Comparison of ENCODE assay signal across 1 cellular context in the genomic region with DNA sequence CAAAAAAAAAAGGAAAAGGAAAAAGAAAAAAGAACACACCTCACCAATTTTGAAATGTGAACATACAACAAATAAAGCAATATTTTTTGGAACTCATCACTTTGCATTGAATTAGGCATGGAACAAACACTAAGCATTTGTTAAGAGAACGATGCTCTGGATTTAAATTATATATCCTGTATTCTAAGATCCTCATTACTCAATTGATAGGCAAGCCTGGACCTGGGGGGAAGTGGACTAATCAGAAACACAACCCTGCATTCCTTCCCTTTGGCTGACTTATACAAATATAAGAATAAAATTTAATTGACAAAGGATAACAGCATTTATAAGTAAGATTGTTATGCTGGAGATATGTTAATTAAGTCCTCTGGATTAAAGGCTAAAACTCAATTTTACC.
TF ChIP-seq lines count a peak whose summit lies in the region.

No MANE protein-coding gene starts in this region.

TF ChIP-seq in A549, 52 proteins besides CTCF, POLR2A, EP300 and RAD21 (continued from another document):
- TF ChIP-seq, protein P1, sequence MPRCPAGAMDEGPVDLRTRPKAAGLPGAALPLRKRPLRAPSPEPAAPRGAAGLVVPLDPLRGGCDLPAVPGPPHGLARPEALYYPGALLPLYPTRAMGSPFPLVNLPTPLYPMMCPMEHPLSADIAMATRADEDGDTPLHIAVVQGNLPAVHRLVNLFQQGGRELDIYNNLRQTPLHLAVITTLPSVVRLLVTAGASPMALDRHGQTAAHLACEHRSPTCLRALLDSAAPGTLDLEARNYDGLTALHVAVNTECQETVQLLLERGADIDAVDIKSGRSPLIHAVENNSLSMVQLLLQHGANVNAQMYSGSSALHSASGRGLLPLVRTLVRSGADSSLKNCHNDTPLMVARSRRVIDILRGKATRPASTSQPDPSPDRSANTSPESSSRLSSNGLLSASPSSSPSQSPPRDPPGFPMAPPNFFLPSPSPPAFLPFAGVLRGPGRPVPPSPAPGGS (IDR thresholded peaks at IDR 0.05): no peak
- TF ChIP-seq ZFP36 (IDR thresholded peaks at IDR 0.05; ENCODE audit: borderline replicate concordance, partially characterized antibody) (no peak), RARB (CRISPR knock-in tag; IDR thresholded peaks at IDR 0.05) (no peak), TP53 (CRISPR knock-in tag; IDR thresholded peaks at IDR 0.05) (no peak), HMGXB4 (CRISPR knock-in tag; IDR thresholded peaks at IDR 0.05; ENCODE audit: borderline replicate concordance) (no peak)
TF ChIP-seq in A549: peak in this region for 0.
